ENCODE assay signal across 8 cellular contexts in the genomic region with DNA sequence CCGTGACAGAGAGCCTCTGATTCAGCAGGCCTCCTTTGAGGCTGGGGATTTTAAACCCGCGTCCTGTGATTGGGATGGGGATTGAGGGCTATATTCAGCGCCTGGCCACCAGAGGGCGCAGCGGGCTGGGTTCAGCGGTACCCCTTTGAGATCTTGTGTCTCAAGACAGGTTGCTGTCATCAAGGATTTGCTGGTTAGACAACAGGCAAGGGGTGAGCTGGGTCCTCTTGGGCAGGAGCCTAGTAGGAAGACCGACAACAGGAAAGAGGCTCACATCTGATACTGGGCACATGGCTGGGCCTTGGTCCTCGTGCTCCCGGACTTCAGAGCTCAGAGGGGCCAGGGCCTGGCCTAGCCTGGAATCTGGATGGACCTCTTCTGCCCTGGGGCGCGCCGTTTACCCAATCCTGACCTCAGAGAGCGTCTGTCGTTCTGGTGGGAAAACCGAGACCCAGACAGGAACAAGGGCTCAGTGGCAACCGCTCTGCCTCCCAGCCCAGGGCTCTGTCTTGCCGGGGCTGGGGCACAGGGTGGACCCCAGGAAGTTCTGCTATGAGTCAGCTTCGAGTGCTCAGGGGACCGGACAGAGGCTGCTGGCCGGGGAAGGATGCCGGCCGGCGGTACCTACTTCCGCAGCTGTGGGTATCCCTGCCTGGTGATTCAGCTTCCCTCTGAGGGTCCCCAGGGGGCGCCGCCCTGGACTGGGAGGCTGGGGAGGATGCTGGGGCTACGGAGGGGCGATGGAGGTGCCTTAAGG. TPM values are rescaled to one million over a fixed set of nuclear protein-coding genes. Genes with fewer than 3 reads are reported as not detected.
DNase-seq lines count a peak whose midpoint lies in the region; ATAC-seq and TF ChIP-seq lines count a peak whose summit lies in the region.

No MANE protein-coding gene starts in this region.

- TF ChIP-seq RAD21 in HCT116 (IDR thresholded peaks at IDR 0.05; ENCODE audit: low read depth) = peak; percentile 94

- H2AFZ ChIP-seq in HCT116 (ENCODE audit: low read depth, low read length, poor library complexity, severe bottlenecking) = peak overlapping the region; percentile 19
- H2AFZ ChIP-seq in osteoblast (ENCODE audit: low read length) = peak overlapping the region; percentile 93

- peaks cover 17 to 29% of the 10 kb centered on the region in 2 experiments for H3K4me1 ChIP-seq in HCT116 (ENCODE audit: control insufficient read depth in 1 of 2, insufficient read depth in 2 of 2, low read length in 2 of 2)
- peaks cover 29% of the 10 kb centered on the region for H3K4me1 ChIP-seq in osteoblast (ENCODE audit: insufficient read depth, low read length)
- H3K4me1 ChIP-seq in testis = peaks cover 19% of the 10 kb centered on the region

- 9 to 11% methylated on average over 16 to 29 of the region's 29 CpGs for WGBS in testis, 2 donors

- no peaks in the 10 kb centered on the region for H3K27me3 Mint-ChIP-seq in activated naive CD4-positive, alpha-beta T cell treated with anti-CD3 and anti-CD28 coated beads, Interleukin-2, amount 50 U/mL, for 24 hours
- H3K27me3 Mint-ChIP-seq in glutamatergic neuron (ENCODE audit: unreplicated experiment) = peaks cover 2% of the 10 kb centered on the region

- RAD21 ChIA-PET in HCT116 (lab: Charles Lee; ENCODE audit: low non-redundant PET in 1 of 2, low total read pairs in 2 of 2, uncharacterized antibody in 2 of 2, unreplicated experiment in 2 of 2) = interaction anchor here (1.6 to 2.1 kb wide), 3 partner anchors 118 to 120 kb away, joined by 4 to 27 read pairs (median 16); no protein-coding TSS in a partner anchor

- TF ChIP-seq CTCF in HCT116 (IDR thresholded peaks at IDR 0.05 in 2 of 3, conservative IDR thresholded peaks at IDR 0.05 in 1 of 3; ENCODE audit: borderline replicate concordance in 1 of 3, insufficient read depth in 1 of 3, low read depth in 2 of 3, low read length in 2 of 3) (peak; percentile 91 to 93 (median 93)), glutamatergic neuron (IDR thresholded peaks at IDR 0.05; ENCODE audit: partially characterized antibody, unreplicated experiment) (peak; percentile 96), osteoblast (IDR thresholded peaks at IDR 0.05; ENCODE audit: extremely low read depth, low read depth, low read length) (peak; percentile 97), testis (IDR thresholded peaks at IDR 0.05) (peak; percentile 97 to 98 (median 97))

- H3K27me3 ChIP-seq in HCT116 (ENCODE audit: insufficient read depth, low read length) (no peaks in the 10 kb centered on the region), osteoblast (ENCODE audit: insufficient read depth, low read length) (no peaks in the 10 kb centered on the region), testis (no peaks in the 10 kb centered on the region)

- H3K9ac ChIP-seq in HCT116 (ENCODE audit: low read length) (no peak overlapping the region), SK-N-MC (ENCODE audit: insufficient read length) (peak overlapping the region; percentile 26)

- H3K4me3 ChIP-seq in HCT116 (replicated peaks in 1 of 2; ENCODE audit: low read depth in 1 of 2, low read length in 2 of 2) (peak overlapping the region in 1 of 2 experiments; percentile 63; a peak in 1 of 4 replicates), SK-N-MC (no peak overlapping the region; the same call in 1 of the 2 replicates), osteoblast (ENCODE audit: insufficient read depth, low read length) (peak overlapping the region; percentile 89), testis (peak overlapping the region; percentile 61 to 68)

- peak; percentile 72 for ATAC-seq in HCT116

- no peaks in the 10 kb centered on the region for H3K36me3 ChIP-seq in HCT116 (ENCODE audit: control insufficient read depth in 1 of 2, insufficient read depth in 2 of 2, low read length in 2 of 2)
- H3K36me3 ChIP-seq in SK-N-MC (ENCODE audit: insufficient read depth, low read length) = no peaks in the 10 kb centered on the region
- no peaks in the 10 kb centered on the region for H3K36me3 ChIP-seq in osteoblast (ENCODE audit: insufficient read depth, low read length)
- H3K36me3 ChIP-seq in testis (ENCODE audit: low read depth, missing control alignments) = no peaks in the 10 kb centered on the region

- intact Hi-C loops in HCT116 (cut with micrococcal nuclease) (loop anchor here (1.0 to 10.0 kb wide), 4 partner anchors 42 to 290 kb away; no protein-coding TSS in a partner anchor), testis (cut with DNase I; ENCODE audit: low total_unique reads) (loop anchor here (10.0 kb wide), 1 partner anchor 290 kb away; no protein-coding TSS in a partner anchor)

- H3K36me3 Mint-ChIP-seq in activated naive CD4-positive, alpha-beta T cell treated with anti-CD3 and anti-CD28 coated beads, Interleukin-2, amount 50 U/mL, for 24 hours = peaks cover 6% of the 10 kb centered on the region
- no peaks in the 10 kb centered on the region for H3K36me3 Mint-ChIP-seq in glutamatergic neuron (ENCODE audit: unreplicated experiment)

- H3K27ac ChIP-seq in HCT116 (ENCODE audit: low read depth, low read length) = peak overlapping the region; percentile 57
- no peak overlapping the region for H3K27ac ChIP-seq in SK-N-MC
- H3K27ac ChIP-seq in osteoblast (ENCODE audit: low read depth, low read length) = peak overlapping the region; percentile 75
- H3K27ac ChIP-seq in testis = peak overlapping the region; percentile 61 to 94

- TF ChIP-seq POLR2A in HCT116 (IDR thresholded peaks at IDR 0.05; ENCODE audit: borderline replicate concordance, extremely low read depth, insufficient read depth, insufficient read length) (no peak), testis (IDR thresholded peaks at IDR 0.05) (no peak)

- H3K4me1 Mint-ChIP-seq in activated naive CD4-positive, alpha-beta T cell treated with anti-CD3 and anti-CD28 coated beads, Interleukin-2, amount 50 U/mL, for 24 hours = peaks cover 25% of the 10 kb centered on the region
- H3K4me1 Mint-ChIP-seq in glutamatergic neuron (ENCODE audit: low read depth, unreplicated experiment) = peaks cover 6% of the 10 kb centered on the region

- DNase-seq in GM04503 (ENCODE audit: low read depth) (peak; percentile 47), HCT116 (ENCODE audit: low read depth, low spot score) (peak; percentile 73), MV-4-11 (lab: John Stamatoyannopoulos, UW) (peak; percentile 77), SK-N-MC (ENCODE audit: low read depth, low spot score) (peak; percentile 40), glutamatergic neuron (peak; percentile 94), osteoblast (ENCODE audit: insufficient read length, low spot score, missing footprints) (peak; percentile 99), testis (peak; percentile 91)

- CTCF ChIA-PET in HCT116 (lab: Charles Lee) = interaction anchor here (0.7 to 3.8 kb wide), 21 partner anchors 9 to 473 kb away, joined by 3 to 95 read pairs (median 5); a partner anchor contains a TSS

- POLR2A ChIA-PET in HCT116 (lab: Charles Lee) = interaction anchor here (1.1 to 2.2 kb wide), 4 partner anchors 14 to 120 kb away, joined by 3 to 15 read pairs (median 7); no protein-coding TSS in a partner anchor

- H3K79me2 ChIP-seq in HCT116 (ENCODE audit: insufficient read depth, low read length) = peaks cover 18% of the 10 kb centered on the region; the same call in 1 of the 2 replicates
- H3K79me2 ChIP-seq in osteoblast (ENCODE audit: insufficient read depth, low read length) = peaks cover 32% of the 10 kb centered on the region

- H3K9me3 Mint-ChIP-seq in activated naive CD4-positive, alpha-beta T cell treated with anti-CD3 and anti-CD28 coated beads, Interleukin-2, amount 50 U/mL, for 24 hours = no peaks in the 10 kb centered on the region
- H3K9me3 Mint-ChIP-seq in glutamatergic neuron (ENCODE audit: unreplicated experiment) = peaks cover 4% of the 10 kb centered on the region

- no peaks in the 10 kb centered on the region for H3K9me3 ChIP-seq in HCT116 (ENCODE audit: control insufficient read depth in 1 of 2, insufficient read depth in 1 of 2, low read depth in 1 of 2, low read length in 2 of 2)
- no peaks in the 10 kb centered on the region for H3K9me3 ChIP-seq in SK-N-MC (ENCODE audit: low read depth, low read length)
- no peaks in the 10 kb centered on the region for H3K9me3 ChIP-seq in osteoblast (ENCODE audit: low read depth, low read length)
- H3K9me3 ChIP-seq in testis = no peaks in the 10 kb centered on the region

- peak overlapping the region; percentile 52 for H3K27ac Mint-ChIP-seq in activated naive CD4-positive, alpha-beta T cell treated with anti-CD3 and anti-CD28 coated beads, Interleukin-2, amount 50 U/mL, for 24 hours
- H3K27ac Mint-ChIP-seq in glutamatergic neuron (ENCODE audit: unreplicated experiment) = peak overlapping the region; percentile 85

- H3K4me3 Mint-ChIP-seq in activated naive CD4-positive, alpha-beta T cell treated with anti-CD3 and anti-CD28 coated beads, Interleukin-2, amount 50 U/mL, for 24 hours = peak overlapping the region; percentile 92
- H3K4me3 Mint-ChIP-seq in glutamatergic neuron (ENCODE audit: unreplicated experiment) = peak overlapping the region; percentile 79

- no TSS peak for BruUV-seq in HCT116 (replicated peaks; lab: Mats Ljungman, UMichigan)

- no peaks in the 10 kb centered on the region for H3K9me2 ChIP-seq in HCT116 (ENCODE audit: insufficient read depth)

- H4K20me1 ChIP-seq in HCT116 (ENCODE audit: insufficient read depth) (no peaks in the 10 kb centered on the region), osteoblast (ENCODE audit: insufficient read depth, low read length) (peaks cover 9% of the 10 kb centered on the region)

- H3K4me2 ChIP-seq in HCT116 (ENCODE audit: low read length) = peak overlapping the region; percentile 79
- H3K4me2 ChIP-seq in osteoblast (ENCODE audit: insufficient read depth, low read length) = peak overlapping the region; percentile 91

RNA-seq across cellular contexts. Expression of a gene that starts 0.9 kb away (rescaled TPM):
- total RNA-seq in HCT116 (2021; ENCODE audit: unreplicated experiment) (6.2 TPM), glutamatergic neuron (ENCODE audit: unreplicated experiment) (5.0 TPM), osteoblast (13.0 TPM in 2 replicates), testis (10 to 100 TPM; 11.6 TPM)
- 5.4 and 5.9 TPM in 2 replicates for polyA plus RNA-seq in HCT116 (2012)
- 35.9 TPM for polyA plus RNA-seq in testis (ENCODE audit: insufficient read depth, low read depth, low replicate concordance)

RNA-seq across cellular contexts. Expression of a gene that starts 27.7 kb away (rescaled TPM):
- total RNA-seq in HCT116 (2021; ENCODE audit: unreplicated experiment) = 2.2 TPM
- polyA plus RNA-seq in HCT116 (2012) = 2.3 and 2.7 TPM in 2 replicates
- 4.1 TPM for total RNA-seq in glutamatergic neuron (ENCODE audit: unreplicated experiment)
- 13.6 and 18.8 TPM in 2 replicates for total RNA-seq in osteoblast
- 10 to 100 TPM; 40.6 to 40.7 TPM for total RNA-seq in testis
- polyA plus RNA-seq in testis (ENCODE audit: insufficient read depth, low read depth, low replicate concordance) = 30.5 TPM

RNA-seq across cellular contexts. Expression of a gene that starts 33.0 kb away (rescaled TPM):
- total RNA-seq in HCT116 (2021; ENCODE audit: unreplicated experiment) = 9.7 TPM
- polyA plus RNA-seq in HCT116 (2012) = 8.3 and 8.6 TPM in 2 replicates
- 8.0 TPM for total RNA-seq in glutamatergic neuron (ENCODE audit: unreplicated experiment)
- 14.1 and 17.1 TPM in 2 replicates for total RNA-seq in osteoblast
- total RNA-seq in testis = 10 to 100 TPM; 29.2 to 42.4 TPM
- 53.9 TPM for polyA plus RNA-seq in testis (ENCODE audit: insufficient read depth, low read depth, low replicate concordance)

RNA-seq across cellular contexts. Expression of a gene that starts 42.9 kb away (rescaled TPM):
- total RNA-seq in HCT116 (2021; ENCODE audit: unreplicated experiment) (167 TPM), glutamatergic neuron (ENCODE audit: unreplicated experiment) (40.6 TPM), osteoblast (61.6 and 64.8 TPM in 2 replicates), testis (10 to 100 TPM; 96.5 to 99.4 TPM)
- 120 and 128 TPM in 2 replicates for polyA plus RNA-seq in HCT116 (2012)
- polyA plus RNA-seq in testis (ENCODE audit: insufficient read depth, low read depth, low replicate concordance) = 80.3 TPM

Comparison
In these comparisons a context has a peak if more than half of its experiments do, and no peak if none do; other contexts are left out.
1. DNase-seq: peak in every context shown above with its lines; median percentile 99 in osteoblast; 94 in glutamatergic neuron; 91 in testis; 77 in MV-4-11; 73 in HCT116; 47 in GM04503; 40 in SK-N-MC.